Comparison of ENCODE assay signal across 17 cellular contexts in genomic region chr17:47738178-47738577, GRCh38. TPM values are rescaled to one million over a fixed set of nuclear protein-coding genes. Genes with fewer than 3 reads are reported as not detected.
DNase-seq lines count a peak whose midpoint lies in the region; ATAC-seq and TF ChIP-seq lines count a peak whose summit lies in the region.
"Had no signal": no experiment of that assay in that cellular context is flagged by ENCODE, and none has a peak within 500 bp of the region (broad histone marks: within the 10 kb centered on the region; RNA-seq: fewer than 3 reads in every experiment).

No MANE protein-coding gene starts in this region.

- peaks cover 66% of the 10 kb centered on the region for H3K4me1 Mint-ChIP-seq in activated naive CD8-positive, alpha-beta T cell treated with anti-CD3 and anti-CD28 coated beads, Interleukin-2, amount 50 U/mL, for 24 hours

- no peaks in the 10 kb centered on the region for H3K9me3 Mint-ChIP-seq in activated naive CD8-positive, alpha-beta T cell treated with anti-CD3 and anti-CD28 coated beads, Interleukin-2, amount 50 U/mL, for 24 hours

- H3K36me3 Mint-ChIP-seq in activated naive CD8-positive, alpha-beta T cell treated with anti-CD3 and anti-CD28 coated beads, Interleukin-2, amount 50 U/mL, for 24 hours (ENCODE audit: low read depth), result peaks cover 67% of the 10 kb centered on the region

- no peak overlapping the region for H3K27ac Mint-ChIP-seq in activated naive CD8-positive, alpha-beta T cell treated with anti-CD3 and anti-CD28 coated beads, Interleukin-2, amount 50 U/mL, for 24 hours

- H3K27me3 Mint-ChIP-seq in activated naive CD8-positive, alpha-beta T cell treated with anti-CD3 and anti-CD28 coated beads, Interleukin-2, amount 50 U/mL, for 24 hours, result no peaks in the 10 kb centered on the region

- H3K27me3 ChIP-seq in right atrium auricular region (peaks cover 0 to 10% of the 10 kb centered on the region in 2 donors), left ventricle myocardium inferior (ENCODE audit: low read depth) (peaks cover 86% of the 10 kb centered on the region), mononuclear cell (ENCODE audit: insufficient read depth, low read length) (peaks cover 6% of the 10 kb centered on the region), prostate gland (replicated peaks; ENCODE audit: insufficient read depth) (peaks cover 7% of the 10 kb centered on the region)

- peak overlapping the region; percentile 49 for H3K4me3 Mint-ChIP-seq in activated naive CD8-positive, alpha-beta T cell treated with anti-CD3 and anti-CD28 coated beads, Interleukin-2, amount 50 U/mL, for 24 hours

- no peak for TF ChIP-seq POLR2A in prostate gland (IDR thresholded peaks at IDR 0.05)

- no peaks in the 10 kb centered on the region for H3K9me3 ChIP-seq in right atrium auricular region
- H3K9me3 ChIP-seq in left ventricle myocardium inferior (replicated peaks), result no peaks in the 10 kb centered on the region
- H3K9me3 ChIP-seq in mononuclear cell (ENCODE audit: low read depth, low read length), result no peaks in the 10 kb centered on the region
- no peaks in the 10 kb centered on the region for H3K9me3 ChIP-seq in prostate gland
- H3K9me3 ChIP-seq: BLaER1 treated with 17β-estradiol and CSF1 and Interleukin-3, amounts not matched to agents 10 nM and 100 nM; HAP-1 had no signal

- intact Hi-C loops in left ventricle myocardium inferior (cut with micrococcal nuclease), result no loop called here
- intact Hi-C loops in prostate gland (cut with DNase I), result no loop called here

- TF ChIP-seq CTCF in right atrium auricular region (IDR thresholded peaks at IDR 0.05) (no peak), left ventricle myocardium inferior (IDR thresholded peaks at IDR 0.05; ENCODE audit: borderline replicate concordance) (no peak), prostate gland (IDR thresholded peaks at IDR 0.05) (no peak)

- DNase-seq in right atrium auricular region (ENCODE audit: low spot score), result peak; percentile 36
- DNase-seq in left ventricle myocardium inferior, result no peak
- no peak for DNase-seq in activated naive CD8-positive, alpha-beta T cell treated with anti-CD3 and anti-CD28 coated beads, Interleukin-2, amount 50 U/mL, for 24 hours
- DNase-seq in hypothalamus (lab: John Stamatoyannopoulos, UW), result no peak
- no peak for DNase-seq in prostate gland (ENCODE audit: low spot score)
- DNase-seq: COR-L47, DMS153, IMR-90, NCI-H1930, NCI-H2171 treated with DMSO at 0.1 percent for 48 hours, NCI-H510A treated with DMSO at 0.1 percent for 48 hours, SHP77 had no signal

- H3K4me1 ChIP-seq in right atrium auricular region (peaks cover 0 to 11% of the 10 kb centered on the region in 2 donors), left ventricle myocardium inferior (peaks cover 8% of the 10 kb centered on the region), mononuclear cell (ENCODE audit: insufficient read depth, low read length) (peaks cover 26% of the 10 kb centered on the region), prostate gland (replicated peaks) (no peaks in the 10 kb centered on the region)
- H3K4me1 ChIP-seq: HAP-1 had no signal

- H3K4me3 ChIP-seq in right atrium auricular region, result no peak overlapping the region
- H3K4me3 ChIP-seq in left ventricle myocardium inferior, result no peak overlapping the region
- peak overlapping the region; percentile 10 for H3K4me3 ChIP-seq in mononuclear cell (ENCODE audit: low read length)
- H3K4me3 ChIP-seq in prostate gland, result no peak overlapping the region
- H3K4me3 ChIP-seq: BLaER1 treated with 17β-estradiol and CSF1 and Interleukin-3, amounts not matched to agents 10 nM and 100 nM; HAP-1 had no signal

- H3K36me3 ChIP-seq in right atrium auricular region, result no peaks in the 10 kb centered on the region
- H3K36me3 ChIP-seq in left ventricle myocardium inferior, result no peaks in the 10 kb centered on the region
- H3K36me3 ChIP-seq in prostate gland, result no peaks in the 10 kb centered on the region
- H3K36me3 ChIP-seq: BLaER1 treated with 17β-estradiol and CSF1 and Interleukin-3, amounts not matched to agents 10 nM and 100 nM; HAP-1 had no signal

- ATAC-seq in activated naive CD8-positive, alpha-beta T cell treated with anti-CD3 and anti-CD28 coated beads, Interleukin-2, amount 50 U/mL, for 24 hours, result no peak
- ATAC-seq in GM21526 (IDR thresholded peaks at IDR 0.05; ENCODE audit: low FRiP score, unreplicated experiment), result no peak

- WGBS in prostate gland, result 89% methylated on average over 7 of the region's 7 CpGs

- H3K27ac ChIP-seq in right atrium auricular region (no peak overlapping the region), left ventricle myocardium inferior (replicated peaks) (no peak overlapping the region), prostate gland (no peak overlapping the region)
- H3K27ac ChIP-seq: BLaER1 treated with 17β-estradiol and CSF1 and Interleukin-3, amounts not matched to agents 10 nM and 100 nM had no signal

RNA-seq across cellular contexts. Expression of gene TBX21, which starts 5.1 kb away (rescaled TPM):
- total RNA-seq in right atrium auricular region (under 1 TPM in 1 of 2 donors, not detected in 1; 0.39 TPM), left ventricle myocardium inferior (0.25 TPM), mononuclear cell (15.7 TPM), prostate gland (under 1 TPM; 0.27 to 0.45 TPM)
- total RNA-seq: IMR-90, LHCN-M2 had no signal

RNA-seq across cellular contexts. Expression of gene TBKBP1, which starts 44.2 kb away (rescaled TPM):
- total RNA-seq in right atrium auricular region, result 10 to 100 TPM; 10.9 to 13.7 TPM
- 14.8 TPM for total RNA-seq in left ventricle myocardium inferior
- 4.7 TPM for total RNA-seq in mononuclear cell
- 10 to 100 TPM in 1 of 2 donors, 1 to 10 TPM in 1; 9.5 to 15.3 TPM for total RNA-seq in prostate gland

Comparison
In these comparisons a context has a peak if more than half of its experiments do, and no peak if none do; other contexts are left out.
1. RNA of gene TBX21, which starts 5.1 kb away (total RNA-seq): 15.7 TPM in mononuclear cell (single experiment); 0.27 to 0.45 TPM in prostate gland, 0.39 TPM in right atrium auricular region and 0.25 TPM in left ventricle myocardium inferior (single experiment); every median in the first group is over 10 times any median in the second.